35 cellular contexts compared by ENCODE assay signal in genomic region chr14:43056106-43056505, GRCh38.
"Had no signal": no experiment of that assay in that cellular context is flagged by ENCODE, and none has a peak within 500 bp of the region (broad histone marks: within the 10 kb centered on the region; RNA-seq: fewer than 3 reads in every experiment).

No MANE protein-coding gene starts in this region.

- H3K36me3 ChIP-seq: MG63 had no signal

- H3K9ac ChIP-seq: KMS-11 had no signal

- H3K4me3 ChIP-seq: MG63 had no signal

- DNase-seq: Kasumi-1, MG63, MM.1S, MV-4-11, NCI-H1048, NCI-H1092, NCI-H1092 treated with DMSO at 0.1 percent for 48 hours, NCI-H1105, NCI-H1105 treated with DMSO at 0.1 percent for 48 hours, NCI-H1417, NCI-H1417 treated with DMSO at 0.1 percent for 48 hours, NCI-H1436, NCI-H1436 treated with DMSO at 0.1 percent for 48 hours, NCI-H146, NCI-H1694, NCI-H1694 treated with DMSO at 0.1 percent for 48 hours, NCI-H187, NCI-H187 treated with DMSO at 0.1 percent for 48 hours, NCI-H1930, NCI-H2029, NCI-H2029 treated with DMSO at 0.1 percent for 48 hours, NCI-H2081, NCI-H2081 treated with DMSO at 0.1 percent for 48 hours, NCI-H2107, NCI-H2171, NCI-H2171 treated with DMSO at 0.1 percent for 48 hours, NCI-H2227 treated with DMSO at 0.1 percent for 48 hours, NCI-H226, NCI-H345, NCI-H446, NCI-H446 treated with DMSO at 0.1 percent for 48 hours, NCI-H510A, NCI-H510A treated with DMSO at 0.1 percent for 48 hours, NCI-H524 had no signal

- H3K27ac ChIP-seq: KMS-11 had no signal

- H3K27me3 ChIP-seq: MG63 had no signal

- H3K9me3 ChIP-seq: MG63 had no signal

- H3K4me2 ChIP-seq: KMS-11 had no signal
